In the genomic region with DNA sequence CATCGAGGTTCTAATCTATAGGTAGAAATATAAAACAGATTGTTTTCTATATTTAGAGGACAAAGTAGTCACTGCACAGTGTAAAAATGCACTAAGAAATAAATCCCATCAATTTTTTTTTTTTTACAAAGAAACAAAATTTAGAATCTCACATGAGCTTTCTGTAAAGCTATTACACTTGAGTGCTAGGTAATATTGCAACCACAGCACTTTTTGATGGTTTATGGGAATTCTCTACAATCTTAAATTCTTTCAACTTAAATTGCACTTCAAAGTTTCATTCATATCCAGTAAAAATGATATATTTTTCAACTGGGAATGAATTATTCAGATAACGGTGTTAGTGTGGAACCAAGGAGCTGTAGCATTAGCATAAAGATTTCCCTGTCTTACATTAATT, we compare ENCODE assay signal across 25 cellular contexts.
A peak's percentile ranks its signal among the peaks of the same experiment; 100 is the strongest.
DNase-seq lines count a peak whose midpoint lies in the region; ATAC-seq, FAIRE-seq and TF ChIP-seq lines count a peak whose summit lies in the region.
"Had no signal": no experiment of that assay in that cellular context is flagged by ENCODE, and none has a peak within 500 bp of the region (broad histone marks: within the 10 kb centered on the region; RNA-seq: fewer than 3 reads in every experiment).

No MANE protein-coding gene starts in this region.

- TF ChIP-seq RAD21 in HepG2 (CRISPR knock-in tag; IDR thresholded peaks at IDR 0.05) = no peak

- H3K9me3 ChIP-seq in HepG2 (ENCODE audit: low read length) = peaks cover 76% of the 10 kb centered on the region
- H3K9me3 ChIP-seq in right lobe of liver = no peaks in the 10 kb centered on the region
- no peaks in the 10 kb centered on the region for H3K9me3 ChIP-seq in SK-N-MC (ENCODE audit: low read depth, low read length)
- H3K9me3 ChIP-seq in Karpas-422 (ENCODE audit: low read length) = peaks cover 21% of the 10 kb centered on the region
- H3K9me3 ChIP-seq: BE2C, BLaER1 had no signal

- no peak overlapping the region for H3K4me2 ChIP-seq in HepG2 (ENCODE audit: low read depth, low read length)
- H3K4me2 ChIP-seq in Karpas-422 (ENCODE audit: low read depth, low read length, poor library complexity, severe bottlenecking) = no peak overlapping the region
- H3K4me2 ChIP-seq: BLaER1 had no signal

- H3K27ac ChIP-seq in HepG2 (ENCODE audit: extremely low read length, insufficient read depth, low read length) (no peak overlapping the region), right lobe of liver (no peak overlapping the region), SK-N-MC (peak overlapping the region; percentile 37), Karpas-422 (ENCODE audit: low read length) (no peak overlapping the region)
- H3K27ac ChIP-seq: 22Rv1, BLaER1 had no signal

- POLR2A ChIA-PET in HepG2 (lab: Yijun Ruan, JAX) = no interaction called here

- no peak overlapping the region for H2AFZ ChIP-seq in HepG2 (ENCODE audit: low read length)
- no peak overlapping the region for H2AFZ ChIP-seq in Karpas-422 (ENCODE audit: low read length)

- no peak for DNase-seq in HepG2 (ENCODE audit: low spot score)
- DNase-seq in right lobe of liver = no peak
- peak; percentile 45 for DNase-seq in SK-N-MC (ENCODE audit: low read depth, low spot score)
- no peak for DNase-seq in Karpas-422
- no peak for DNase-seq in stimulated activated CD4-positive, alpha-beta T cell treated with anti-CD3 and anti-CD28 coated beads, Interleukin-4, amount 100 ng/mL, for 4 hours
- DNase-seq: ACHN; BE2C; C1 segment of cervical spinal cord; CD4-positive, alpha-beta memory T cell; CD4-positive, CD25-positive, alpha-beta regulatory T cell; CD8-positive, alpha-beta memory T cell; COR-L47; DMS 273 treated with DMSO at 0.1 percent for 48 hours; DMS153; DMS53; DMS79; DND-41; EL; GDM1 had no signal

- no peaks in the 10 kb centered on the region for H4K20me1 ChIP-seq in HepG2 (ENCODE audit: insufficient read depth, low read length)
- H4K20me1 ChIP-seq in Karpas-422 (ENCODE audit: insufficient read depth, low read depth, low read length) = no peaks in the 10 kb centered on the region
- H4K20me1 ChIP-seq: BLaER1 had no signal

- H3K27me3 ChIP-seq in HepG2 (ENCODE audit: control insufficient read depth in 1 of 2, insufficient read depth in 2 of 2, low read length in 2 of 2) = no peaks in the 10 kb centered on the region
- no peaks in the 10 kb centered on the region for H3K27me3 ChIP-seq in right lobe of liver
- H3K27me3 ChIP-seq in Karpas-422 (ENCODE audit: low read length) = no peaks in the 10 kb centered on the region
- H3K27me3 ChIP-seq: BE2C, BLaER1 had no signal

- CTCF ChIA-PET in HepG2 (lab: Yijun Ruan, JAX; ENCODE audit: low intra/inter-chr PET ratio, low total read pairs) = no interaction called here

- FAIRE-seq in HepG2 (lab: Jason Lieb, UNC) = no peak
- FAIRE-seq: GM12878, GM12892, GM18507, GM19239 had no signal

- no peaks in the 10 kb centered on the region for H3K79me2 ChIP-seq in HepG2 (ENCODE audit: insufficient read depth, low read length)
- no peaks in the 10 kb centered on the region for H3K79me2 ChIP-seq in Karpas-422 (ENCODE audit: low read length)

- no peaks in the 10 kb centered on the region for H3K4me1 ChIP-seq in HepG2 (ENCODE audit: insufficient read depth, low read length)
- H3K4me1 ChIP-seq in right lobe of liver = no peaks in the 10 kb centered on the region
- H3K4me1 ChIP-seq in Karpas-422 (ENCODE audit: low read length) = no peaks in the 10 kb centered on the region
- H3K4me1 ChIP-seq: BE2C, BLaER1 had no signal

- H3K4me3 ChIP-seq in HepG2 (replicated peaks in 1 of 3; ENCODE audit: insufficient read depth in 1 of 3, low read depth in 2 of 3, low read length in 3 of 3) (no peak overlapping the region), right lobe of liver (no peak overlapping the region), SK-N-MC (0 out of 2 replicates have a peak overlapping the region, but pooled peaks have one; percentile 23), Karpas-422 (ENCODE audit: low read length) (no peak overlapping the region)
- H3K4me3 ChIP-seq: BLaER1, GM12878 had no signal

- H3K9me2 ChIP-seq in Karpas-422 (replicated peaks; ENCODE audit: insufficient read depth, low read length) = no peaks in the 10 kb centered on the region

- TF ChIP-seq CTCF in HepG2 (CRISPR knock-in tag; IDR thresholded peaks at IDR 0.05) (no peak), right lobe of liver (IDR thresholded peaks at IDR 0.05) (no peak)

- H3K9ac ChIP-seq in HepG2 (ENCODE audit: insufficient read depth, low read depth, low read length) (no peak overlapping the region), SK-N-MC (ENCODE audit: insufficient read length) (no peak overlapping the region), Karpas-422 (ENCODE audit: low read length) (no peak overlapping the region)
- H3K9ac ChIP-seq: BLaER1 had no signal

- BruUV-seq in HepG2 (replicated peaks; lab: Mats Ljungman, UMichigan) = no TSS peak

- no peak for ATAC-seq in HepG2
- ATAC-seq in right lobe of liver = no peak
- ATAC-seq: GM12878 had no signal

- H3K36me3 ChIP-seq in HepG2 (replicated peaks in 1 of 2; ENCODE audit: control insufficient read depth in 1 of 2, insufficient read depth in 2 of 2, low read length in 2 of 2) (no peaks in the 10 kb centered on the region), right lobe of liver (no peaks in the 10 kb centered on the region), SK-N-MC (ENCODE audit: insufficient read depth, low read length) (no peaks in the 10 kb centered on the region), Karpas-422 (ENCODE audit: insufficient read depth, low read length) (no peaks in the 10 kb centered on the region)
- H3K36me3 ChIP-seq: BE2C, BLaER1 had no signal

- intact Hi-C loops in HepG2 (cut with micrococcal nuclease; ENCODE audit: unreplicated experiment) (no loop called here), right lobe of liver (cut with DNase I) (no loop called here)

- WGBS in HepG2 (ENCODE audit: low lambda C conversion rate) = 5% methylated on average over 2 of the region's 2 CpGs
- 61% methylated on average over 2 of the region's 2 CpGs for WGBS in right lobe of liver (ENCODE audit: insufficient coverage, low coverage, low lambda C conversion rate, missing lambda C conversion rate)

- no peak for TF ChIP-seq EP300 in HepG2 (IDR thresholded peaks at IDR 0.05; ENCODE audit: low read depth in 2 of 2, low read length in 2 of 2)
- no peak for TF ChIP-seq EP300 in HepG2 (CRISPR knock-in tag; IDR thresholded peaks at IDR 0.05; ENCODE audit: borderline replicate concordance)

- TF ChIP-seq POLR2A in HepG2 (IDR thresholded peaks at IDR 0.05; ENCODE audit: insufficient read depth in 1 of 2, low read depth in 2 of 2, low read length in 2 of 2) (no peak), right lobe of liver (IDR thresholded peaks at IDR 0.05) (no peak)

- in situ Hi-C loops in HepG2 (cut with HindIII; ENCODE audit: extremely low pct_ligation_motif_present, low pct_unique_long_range_greater_than_20kb) = no loop called here

TF ChIP-seq in HepG2, 621 proteins besides CTCF, POLR2A, EP300 and RAD21:
- TF ChIP-seq NONO (IDR thresholded peaks at IDR 0.05) (no peak), NONO (CRISPR knock-in tag; conservative IDR thresholded peaks at IDR 0.05) (no peak), RAD51 (IDR thresholded peaks at IDR 0.05; ENCODE audit: borderline replicate concordance) (no peak), ZNF768 (CRISPR knock-in tag; IDR thresholded peaks at IDR 0.05) (no peak), MAFF (IDR thresholded peaks at IDR 0.05; ENCODE audit: low read depth, low read length) (peak; percentile 83), ZFP90 (CRISPR knock-in tag; IDR thresholded peaks at IDR 0.05; ENCODE audit: borderline replicate concordance) (no peak), MAFK (conservative IDR thresholded peaks at IDR 0.05 in 1 of 2, IDR thresholded peaks at IDR 0.05 in 1 of 2; ENCODE audit: low read length in 2 of 2) (peak; percentile 60 to 89; a peak in 3 of 4 replicates), SP1 (IDR thresholded peaks at IDR 0.05) (no peak), SP1 (CRISPR knock-in tag; IDR thresholded peaks at IDR 0.05) (no peak)
- TF ChIP-seq, protein P1, sequence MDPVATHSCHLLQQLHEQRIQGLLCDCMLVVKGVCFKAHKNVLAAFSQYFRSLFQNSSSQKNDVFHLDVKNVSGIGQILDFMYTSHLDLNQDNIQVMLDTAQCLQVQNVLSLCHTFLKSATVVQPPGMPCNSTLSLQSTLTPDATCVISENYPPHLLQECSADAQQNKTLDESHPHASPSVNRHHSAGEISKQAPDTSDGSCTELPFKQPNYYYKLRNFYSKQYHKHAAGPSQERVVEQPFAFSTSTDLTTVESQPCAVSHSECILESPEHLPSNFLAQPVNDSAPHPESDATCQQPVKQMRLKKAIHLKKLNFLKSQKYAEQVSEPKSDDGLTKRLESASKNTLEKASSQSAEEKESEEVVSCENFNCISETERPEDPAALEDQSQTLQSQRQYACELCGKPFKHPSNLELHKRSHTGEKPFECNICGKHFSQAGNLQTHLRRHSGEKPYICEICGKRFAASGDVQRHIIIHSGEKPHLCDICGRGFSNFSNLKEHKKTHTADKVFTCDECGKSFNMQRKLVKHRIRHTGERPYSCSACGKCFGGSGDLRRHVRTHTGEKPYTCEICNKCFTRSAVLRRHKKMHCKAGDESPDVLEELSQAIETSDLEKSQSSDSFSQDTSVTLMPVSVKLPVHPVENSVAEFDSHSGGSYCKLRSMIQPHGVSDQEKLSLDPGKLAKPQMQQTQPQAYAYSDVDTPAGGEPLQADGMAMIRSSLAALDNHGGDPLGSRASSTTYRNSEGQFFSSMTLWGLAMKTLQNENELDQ (CRISPR knock-in tag; IDR thresholded peaks at IDR 0.05; ENCODE audit: borderline replicate concordance) = no peak
